Comparison of ENCODE assay signal across 8 cellular contexts in genomic region chr20:22074635-22075034, GRCh38.
"Had no signal": no experiment of that assay in that cellular context is flagged by ENCODE, and none has a peak within 500 bp of the region (broad histone marks: within the 10 kb centered on the region; RNA-seq: fewer than 3 reads in every experiment).

No MANE protein-coding gene starts in this region.

- H3K27ac Mint-ChIP-seq: H9 had no signal

- FAIRE-seq: H54, HTR-8/SVneo had no signal

- H3K27ac ChIP-seq: GM23248, KMS-11 had no signal

- H3K4me3 Mint-ChIP-seq: H9 had no signal

- DNase-seq: GM23248, GOT3, H9, HCEC 1CT, KBM-7 had no signal

- H3K4me3 ChIP-seq: GM23248 had no signal

- H2AFZ ChIP-seq: GM23248 had no signal

- H3K4me2 ChIP-seq: KMS-11 had no signal

- H3K9ac ChIP-seq: GM23248, KMS-11 had no signal
